In the genomic region with DNA sequence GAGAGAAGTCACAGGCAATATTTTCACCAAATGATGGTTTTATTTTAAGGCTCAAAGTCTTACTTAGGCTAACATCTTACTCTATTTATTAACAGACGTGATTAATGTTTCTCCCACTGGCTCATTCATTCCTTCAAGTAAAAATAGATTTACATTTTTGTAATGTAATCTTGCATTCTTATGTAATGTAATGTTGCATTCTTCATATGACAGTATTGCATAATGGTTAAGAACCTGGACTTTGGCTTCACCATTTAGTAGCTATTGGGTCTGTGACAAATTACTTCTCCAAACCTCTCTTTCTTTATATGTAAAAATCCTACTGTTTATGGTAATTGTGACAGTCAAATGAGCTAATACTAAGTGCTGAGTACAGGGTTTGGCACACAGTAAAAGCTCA, we compare ENCODE assay signal across 25 cellular contexts. TPM values are rescaled to one million over a fixed set of nuclear protein-coding genes. Genes with fewer than 3 reads are reported as not detected.
DNase-seq lines count a peak whose midpoint lies in the region; ATAC-seq and TF ChIP-seq lines count a peak whose summit lies in the region.
"Had no signal": no experiment of that assay in that cellular context is flagged by ENCODE, and none has a peak within 500 bp of the region (broad histone marks: within the 10 kb centered on the region; RNA-seq: fewer than 3 reads in every experiment).

No MANE protein-coding gene starts in this region.

- peaks cover 5 to 52% (median 46%) of the 10 kb centered on the region in 5 donors for H3K4me1 ChIP-seq in subcutaneous abdominal adipose tissue (ENCODE audit: control insufficient read depth in 5 of 5, insufficient read depth in 5 of 5, low read length in 5 of 5)
- H3K4me1 ChIP-seq: uterus had no signal

- H3K4me3 ChIP-seq in fibroblast of pulmonary artery (replicated peaks; ENCODE audit: low read depth, low read length) (no peak overlapping the region), subcutaneous abdominal adipose tissue (ENCODE audit: low read depth in 1 of 5, low read length in 5 of 5) (no peak overlapping the region)
- H3K4me3 ChIP-seq: SJCRH30, uterus had no signal

- H3K27me3 ChIP-seq in subcutaneous abdominal adipose tissue (ENCODE audit: control insufficient read depth in 5 of 5, insufficient read depth in 4 of 5, low read length in 5 of 5) = peaks cover 0 to 3% (median 0%) of the 10 kb centered on the region in 5 donors
- H3K27me3 ChIP-seq: SJCRH30, uterus had no signal

- no peak for TF ChIP-seq CTCF in fibroblast of pulmonary artery (IDR thresholded peaks at IDR 0.05; ENCODE audit: low read length, missing control alignments)

- in situ Hi-C loops in G401 (cut with HindIII; ENCODE audit: low sequenced_read_pairs) = no loop called here

- H3K9me3 ChIP-seq in subcutaneous abdominal adipose tissue (ENCODE audit: control insufficient read depth in 5 of 5, low read length in 5 of 5) = no peaks in the 10 kb centered on the region
- H3K9me3 ChIP-seq: SJCRH30, uterus had no signal

- no peak for ATAC-seq in HG03342 (IDR thresholded peaks at IDR 0.05; ENCODE audit: unreplicated experiment)
- ATAC-seq: left cardiac atrium had no signal

- DNase-seq in EH (ENCODE audit: low read depth) (peak; percentile 41), MV-4-11 (lab: John Stamatoyannopoulos, UW) (peak; percentile 31), fibroblast of pulmonary artery (ENCODE audit: low read depth) (peak; percentile 39), G401 (ENCODE audit: low spot score) (no peak), GOT3 (lab: John Stamatoyannopoulos, UW) (no peak)
- DNase-seq: activated CD4-positive, alpha-beta T cell treated with anti-CD3 and anti-CD28 coated beads for 48 hours; activated naive CD4-positive, alpha-beta T cell; activated T-cell treated with anti-CD3 and anti-CD28 coated beads, Interleukin-2, amount 50 U/mL, for 24 hours; anterior cingulate cortex; CD4-positive, alpha-beta T cell; dermis blood vessel endothelial cell; KBM-7; left cardiac atrium; mesenchymal stem cell; NCI-H2171; NCI-H524; nucleus accumbens; SJCRH30; stimulated activated CD4-positive, alpha-beta T cell treated with anti-CD3 and anti-CD28 coated beads, Interleukin-1b, Interleukin-23, amount 100 ng/mL, for 48 hours; uterus had no signal

- peak overlapping the region; percentile 92 for H3K27ac ChIP-seq in subcutaneous abdominal adipose tissue (ENCODE audit: low read depth, low read length)
- H3K27ac ChIP-seq: SJCRH30, uterus had no signal

- peak overlapping the region in 1 of 5 donors; percentile 63 for H3K9ac ChIP-seq in subcutaneous abdominal adipose tissue (ENCODE audit: low read length in 5 of 5)

- H3K36me3 ChIP-seq in subcutaneous abdominal adipose tissue (ENCODE audit: control insufficient read depth in 5 of 5, insufficient read depth in 5 of 5, low read length in 5 of 5) = no peaks in the 10 kb centered on the region
- H3K36me3 ChIP-seq: SJCRH30, uterus had no signal

RNA-seq across cellular contexts. Expression of a gene that starts 3.3 kb away (rescaled TPM):
- 64.4 and 67.8 TPM in 2 replicates for total RNA-seq in G401 (2014; rRNA removed; shearing (Covaris generic))

RNA-seq across cellular contexts. Expression of a gene that starts 15.2 kb away (rescaled TPM):
- total RNA-seq in G401 (2014; rRNA removed; shearing (Covaris generic)) = 11.8 and 26.1 TPM in 2 replicates
- total RNA-seq: activated CD8-positive, alpha-beta memory T cell treated with anti-CD3 and anti-CD28 coated beads for 36 hours; CD4-positive, alpha-beta T cell; T-helper 1 cell treated with Interleukin-12 subunit alpha and Interleukin-12 subunit beta and Interleukin-4 antibody, amounts not matched to agents 30 ng/mL and 1 ng/mL, for 36 hours had no signal

RNA-seq across cellular contexts. Expression of a gene that starts 21.3 kb away (rescaled TPM):
- total RNA-seq in G401 (2014; rRNA removed; shearing (Covaris generic)) = 11.7 and 30.6 TPM in 2 replicates
- total RNA-seq: activated CD8-positive, alpha-beta memory T cell treated with anti-CD3 and anti-CD28 coated beads for 36 hours; CD4-positive, alpha-beta T cell; dermis blood vessel endothelial cell; pulmonary artery endothelial cell; T-helper 1 cell treated with Interleukin-12 subunit alpha and Interleukin-12 subunit beta and Interleukin-4 antibody, amounts not matched to agents 30 ng/mL and 1 ng/mL, for 36 hours had no signal

RNA-seq across cellular contexts. Expression of a gene that starts 22.3 kb away (rescaled TPM):
- 153 and 175 TPM in 2 replicates for total RNA-seq in G401 (2014; rRNA removed; shearing (Covaris generic))
- total RNA-seq: activated CD8-positive, alpha-beta memory T cell treated with anti-CD3 and anti-CD28 coated beads for 36 hours; CD4-positive, alpha-beta T cell had no signal

RNA-seq across cellular contexts. Expression of a gene that starts 54.5 kb away (rescaled TPM):
- 41.0 and 66.8 TPM in 2 replicates for total RNA-seq in G401 (2014; rRNA removed; shearing (Covaris generic))

Comparison
In these comparisons a context has a peak if more than half of its experiments do, and no peak if none do; other contexts are left out.
1. DNase-seq: peak in EH (single experiment), MV-4-11 (single experiment) and fibroblast of pulmonary artery (single experiment); none in G401 (single experiment) and GOT3 (single experiment).